ENCODE assay signal across 16 cellular contexts in the genomic region with DNA sequence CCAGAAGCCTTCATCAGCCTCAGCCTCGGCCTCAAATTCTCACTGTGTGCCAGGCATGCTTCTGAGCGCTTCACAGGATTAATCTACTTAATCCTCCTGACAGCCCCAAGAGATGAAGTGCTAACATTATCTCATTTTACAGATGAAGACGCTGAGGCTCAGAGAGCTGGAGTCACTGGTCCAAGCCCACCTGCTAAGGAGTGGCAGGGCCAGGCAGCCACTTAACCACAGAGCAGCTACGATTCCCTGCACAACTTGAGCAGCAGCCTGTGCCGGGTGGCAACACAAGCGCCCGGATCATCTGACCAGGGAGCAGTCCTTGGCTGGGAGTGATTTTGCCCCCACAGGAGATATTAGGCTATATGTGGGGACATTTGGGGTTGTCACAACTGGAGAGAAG.
A peak's percentile ranks its signal among the peaks of the same experiment; 100 is the strongest.
DNase-seq lines count a peak whose midpoint lies in the region; ATAC-seq and TF ChIP-seq lines count a peak whose summit lies in the region.
"Had no signal": no experiment of that assay in that cellular context is flagged by ENCODE, and none has a peak within 500 bp of the region (broad histone marks: within the 10 kb centered on the region; RNA-seq: fewer than 3 reads in every experiment).

No MANE protein-coding gene starts in this region.

- BruUV-seq in MCF 10A (replicated peaks; lab: Mats Ljungman, UMichigan) (no TSS peak), mammary epithelial cell (replicated peaks; lab: Mats Ljungman, UMichigan) (no TSS peak)

- H3K9ac ChIP-seq in mammary epithelial cell (ENCODE audit: insufficient read depth, low read length) = no peak overlapping the region

- H3K4me1 ChIP-seq in mammary epithelial cell (ENCODE audit: insufficient read depth, low read length) (peaks cover 28% of the 10 kb centered on the region), right atrium auricular region (peaks cover 0 to 31% of the 10 kb centered on the region in 2 donors), psoas muscle (peaks cover 42% of the 10 kb centered on the region), uterus (peaks cover 0 to 20% of the 10 kb centered on the region in 2 donors)

- H3K27ac Mint-ChIP-seq in MCF 10A (ENCODE audit: low read depth, unreplicated experiment) = peak overlapping the region; percentile 96
- H3K27ac Mint-ChIP-seq: CD8-positive, alpha-beta T cell; WTC11 had no signal

- H3K27me3 ChIP-seq in mammary epithelial cell (ENCODE audit: insufficient read depth, low read length) (no peaks in the 10 kb centered on the region), right atrium auricular region (no peaks in the 10 kb centered on the region), psoas muscle (ENCODE audit: insufficient read depth in 3 of 3, low read length in 2 of 3) (no peaks in the 10 kb centered on the region), uterus (no peaks in the 10 kb centered on the region)

- intact Hi-C loops in MCF 10A (cut with micrococcal nuclease) (loop anchor here (5.0 kb wide), 1 partner anchor 35 kb away; no protein-coding TSS in a partner anchor), mammary epithelial cell (cut with micrococcal nuclease) (no loop called here), psoas muscle (cut with DNase I) (no loop called here), uterus (cut with DNase I; ENCODE audit: low total_unique reads) (no loop called here)

- peak; percentile 23 to 66 (median 36) for ATAC-seq in psoas muscle
- ATAC-seq: CD8-positive, alpha-beta T cell; WTC11 had no signal

- no peak overlapping the region for H2AFZ ChIP-seq in mammary epithelial cell (ENCODE audit: low read depth, low read length)

- peaks cover 46% of the 10 kb centered on the region for H3K4me1 Mint-ChIP-seq in MCF 10A (ENCODE audit: insufficient read depth, unreplicated experiment)
- H3K4me1 Mint-ChIP-seq: central memory CD8-positive, alpha-beta T cell had no signal

- H3K79me2 ChIP-seq in mammary epithelial cell (ENCODE audit: insufficient read depth, low read length) = no peaks in the 10 kb centered on the region

- no peak overlapping the region for H3K4me3 Mint-ChIP-seq in MCF 10A (ENCODE audit: unreplicated experiment)
- H3K4me3 Mint-ChIP-seq: CD8-positive, alpha-beta T cell; central memory CD8-positive, alpha-beta T cell; WTC11 had no signal

- in situ Hi-C loops in mammary epithelial cell (cut with MboI; ENCODE audit: low sequenced_read_pairs in 2 of 2) = no loop called here

- no peaks in the 10 kb centered on the region for H3K9me3 Mint-ChIP-seq in MCF 10A (ENCODE audit: unreplicated experiment)
- H3K9me3 Mint-ChIP-seq: CD8-positive, alpha-beta T cell; central memory CD8-positive, alpha-beta T cell had no signal

- peaks cover 4% of the 10 kb centered on the region for H3K9me3 ChIP-seq in mammary epithelial cell (replicated peaks; ENCODE audit: insufficient read depth, low read length)
- peaks cover 0 to 14% of the 10 kb centered on the region in 2 donors for H3K9me3 ChIP-seq in right atrium auricular region
- H3K9me3 ChIP-seq in psoas muscle = peaks cover 5% of the 10 kb centered on the region
- no peaks in the 10 kb centered on the region for H3K9me3 ChIP-seq in uterus

- DNase-seq in MCF 10A (ENCODE audit: unreplicated experiment) = no peak
- no peak for DNase-seq in mammary epithelial cell
- DNase-seq in right atrium auricular region (ENCODE audit: low spot score) = no peak
- no peak for DNase-seq in psoas muscle
- DNase-seq in uterus = no peak
- no peak for DNase-seq in ecto neural progenitor cell (ENCODE audit: low spot score)
- no peak for DNase-seq in dedifferentiated amniotic fluid mesenchymal stem cell (ENCODE audit: extremely low spot score)
- DNase-seq in SIG-M5 (lab: John Stamatoyannopoulos, UW) = no peak
- DNase-seq: activated naive CD4-positive, alpha-beta T cell; CD8-positive, alpha-beta T cell; GDM1; GM23248; NCI-H1048; NCI-H226 had no signal

- H3K4me2 ChIP-seq in mammary epithelial cell (ENCODE audit: insufficient read depth, low read depth, low read length) = no peak overlapping the region

- H3K27ac ChIP-seq in mammary epithelial cell (ENCODE audit: insufficient read depth, low read depth, low read length) = no peak overlapping the region
- H3K27ac ChIP-seq in right atrium auricular region = peak overlapping the region; percentile 98 to 99
- H3K27ac ChIP-seq in psoas muscle = peak overlapping the region; percentile 98
- peak overlapping the region; percentile 95 to 100 for H3K27ac ChIP-seq in uterus

- dilution Hi-C loops in mammary epithelial cell (cut with HindIII; ENCODE audit: low sequenced_read_pairs) = loop anchor here (5.0 kb wide), 1 partner anchor 35 kb away; no protein-coding TSS in a partner anchor

- peaks cover 24% of the 10 kb centered on the region for H3K36me3 Mint-ChIP-seq in MCF 10A (ENCODE audit: insufficient read depth, unreplicated experiment)
- H3K36me3 Mint-ChIP-seq: CD8-positive, alpha-beta T cell had no signal

- H3K36me3 ChIP-seq in mammary epithelial cell (ENCODE audit: insufficient read depth, low read length) = no peaks in the 10 kb centered on the region
- no peaks in the 10 kb centered on the region for H3K36me3 ChIP-seq in right atrium auricular region
- H3K36me3 ChIP-seq in psoas muscle (ENCODE audit: insufficient read depth in 1 of 2, low read depth in 1 of 2) = no peaks in the 10 kb centered on the region
- H3K36me3 ChIP-seq in uterus = no peaks in the 10 kb centered on the region

- no peaks in the 10 kb centered on the region for H3K27me3 Mint-ChIP-seq in MCF 10A (ENCODE audit: insufficient read depth, unreplicated experiment)

- H3K4me3 ChIP-seq in mammary epithelial cell (replicated peaks in 1 of 3; ENCODE audit: insufficient read depth in 1 of 3, low read depth in 2 of 3, low read length in 3 of 3) (no peak overlapping the region), right atrium auricular region (no peak overlapping the region), psoas muscle (no peak overlapping the region), uterus (no peak overlapping the region)
- H3K4me3 ChIP-seq: GM23248 had no signal

- no peaks in the 10 kb centered on the region for H4K20me1 ChIP-seq in mammary epithelial cell (ENCODE audit: insufficient read depth, low read length)

- POLR2A ChIA-PET in MCF 10A (lab: Yijun Ruan, JAX) = interaction anchor here (0.8 to 4.1 kb wide), 8 partner anchors 34 to 251 kb away, joined by 3 to 21 read pairs (median 11); partner anchors contain the start of gene CEBPB

- TF ChIP-seq CTCF in MCF 10A (IDR thresholded peaks at IDR 0.05; ENCODE audit: unreplicated experiment) (no peak), mammary epithelial cell (conservative IDR thresholded peaks at IDR 0.05 in 1 of 2, IDR thresholded peaks at IDR 0.05 in 1 of 2; ENCODE audit: extremely low read depth in 1 of 2, insufficient read depth in 1 of 2, low read depth in 1 of 2, low read length in 2 of 2) (no peak), right atrium auricular region (IDR thresholded peaks at IDR 0.05) (no peak), psoas muscle (IDR thresholded peaks at IDR 0.05) (no peak), uterus (IDR thresholded peaks at IDR 0.05) (no peak)

- CTCF ChIA-PET in MCF 10A (lab: Yijun Ruan, JAX) = interaction anchor here (0.7 to 3.1 kb wide), 4 partner anchors 21 to 295 kb away, joined by 3 to 10 read pairs (median 4); no protein-coding TSS in a partner anchor
- CTCF ChIA-PET in mammary epithelial cell (lab: Charles Lee; ENCODE audit: low non-redundant PET) = no interaction called here

- TF ChIP-seq POLR2A in uterus (IDR thresholded peaks at IDR 0.05) = no peak

- 98% methylated on average over 7 of the region's 7 CpGs for whole genome bisulfite sequencing in mammary epithelial cell (ENCODE audit: low coverage, missing lambda C conversion rate)
- WGBS in psoas muscle, 3 donors = 23 to 55% (median 30%) methylated on average over 7 of the region's 7 CpGs
